In the genomic region with DNA sequence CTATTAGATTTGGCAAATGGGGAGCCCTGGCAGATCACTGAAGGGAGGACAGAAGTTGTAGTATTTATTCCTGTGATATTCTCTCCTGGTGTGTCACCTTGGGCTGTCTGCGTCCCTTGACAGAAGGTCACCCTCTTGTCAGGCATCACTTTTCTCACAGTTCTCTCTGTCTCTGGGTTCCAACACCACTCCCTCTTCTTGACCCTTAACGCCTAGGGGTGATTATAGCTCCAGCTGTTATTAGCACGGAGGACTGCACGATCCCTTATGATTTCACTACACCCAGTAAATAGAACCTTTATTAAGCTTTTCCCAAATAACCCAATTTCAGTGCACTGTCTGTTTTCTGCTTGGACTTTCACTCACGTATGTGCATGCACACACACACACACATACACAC, we compare ENCODE assay signal across 25 cellular contexts.
"Had no signal": no experiment of that assay in that cellular context is flagged by ENCODE, and none has a peak within 500 bp of the region (broad histone marks: within the 10 kb centered on the region; RNA-seq: fewer than 3 reads in every experiment).

No MANE protein-coding gene starts in this region.

- H3K4me1 ChIP-seq: stomach, suprapubic skin, testis, thyroid gland, tibial artery, tibial nerve, transverse colon, upper lobe of left lung, upper lobe of right lung, uterus had no signal

- H3K4me3 ChIP-seq: stomach, suprapubic skin, testis, thoracic aorta, thyroid gland, tibial artery, tibial nerve, transverse colon, upper lobe of left lung, upper lobe of right lung, uterus had no signal

- H3K9me3 ChIP-seq: stomach, suprapubic skin, testis, thoracic aorta, thyroid gland, tibial artery, tibial nerve, transverse colon, upper lobe of left lung, upper lobe of right lung, uterus had no signal

- DNase-seq: stimulated activated CD4-positive, alpha-beta T cell treated with anti-CD3 and anti-CD28 coated beads, Interleukin-2, amount 100 ng/mL, for 48 hours; stimulated activated CD4-positive, alpha-beta T cell treated with anti-CD3 and anti-CD28 coated beads, Interleukin-4, amount 100 ng/mL, for 1 hour; stimulated activated CD4-positive, alpha-beta T cell treated with anti-CD3 and anti-CD28 coated beads, Interleukin-4, amount 100 ng/mL, for 24 hours; stimulated activated CD4-positive, alpha-beta T cell treated with anti-CD3 and anti-CD28 coated beads, Interleukin-4, amount 100 ng/mL, for 4 hours; stimulated activated CD8-positive, alpha-beta memory T cell treated with anti-CD3 and anti-CD28 coated beads, Interleukin-4, amount 100 ng/mL, for 48 hours; stimulated activated naive B cell treated with anti-CD40 and anti-IgM and Interleukin-4, amounts not matched to agents 10 μg/mL and 1 μg/mL and 100 μg/mL, for 72 hours; stimulated activated naive CD4-positive, alpha-beta T cell; stimulated activated naive CD4-positive, alpha-beta T cell treated with Interleukin-2 at 50 U/mL for 16 hours; stimulated activated naive CD8-positive, alpha-beta T cell treated with anti-CD3 and anti-CD28 coated beads, Interleukin-15, amount 100 ng/mL, for 72 hours; stimulated activated naive CD8-positive, alpha-beta T cell treated with anti-CD3 and anti-CD28 coated beads, Interleukin-15, Interleukin-2, amounts not matched to agents 100 U/mL and 50 U/mL, for 24 hours; stomach; substantia nigra; testis; thyroid gland; tibial artery; transverse colon; trophoblast cell; upper lobe of left lung; upper lobe of right lung; uterus had no signal

- H3K36me3 ChIP-seq: stomach, suprapubic skin, thoracic aorta, thyroid gland, tibial artery, tibial nerve, transverse colon, upper lobe of left lung, upper lobe of right lung, uterus had no signal

- ATAC-seq: stimulated activated effector memory CD8-positive, alpha-beta T cell treated with anti-CD3 and anti-CD28 coated beads, Interleukin-12 subunit alpha, Interleukin-12 subunit beta, amount 100 ng/mL, for 72 hours; stimulated activated memory B cell treated with anti-CD40 and anti-IgM and Interleukin-4, amounts not matched to agents 10 μg/mL and 1 μg/mL and 100 μg/mL, for 72 hours; stimulated activated naive B cell treated with anti-CD40 and anti-IgM and Interleukin-4, amounts not matched to agents 10 μg/mL and 1 μg/mL and 100 μg/mL, for 72 hours; stimulated activated naive CD8-positive, alpha-beta T cell treated with anti-CD3 and anti-CD28 coated beads, Interleukin-15, amount 100 ng/mL, for 72 hours; stimulated activated naive CD8-positive, alpha-beta T cell treated with anti-CD3 and anti-CD28 coated beads, Interleukin-15, Interleukin-2, amounts not matched to agents 100 U/mL and 50 U/mL, for 24 hours had no signal

- H3K27ac ChIP-seq: stomach, suprapubic skin, testis, thoracic aorta, thyroid gland, tibial artery, tibial nerve, transverse colon, upper lobe of left lung, upper lobe of right lung, uterus had no signal

- H3K27me3 ChIP-seq: stomach, suprapubic skin, testis, thyroid gland, tibial artery, tibial nerve, transverse colon, upper lobe of left lung, upper lobe of right lung, uterus had no signal
